In genomic region chr13:98556968-98557591, GRCh38 we compare ENCODE assay signal across 1 cellular context.
TF ChIP-seq lines count a peak whose summit lies in the region.

No MANE protein-coding gene starts in this region.

TF ChIP-seq in GM23338, 12 proteins besides CTCF, POLR2A, EP300 and RAD21 (continued from another document):
- TF ChIP-seq ZNF462 (CRISPR knock-in tag; IDR thresholded peaks at IDR 0.05) = no peak
- TF ChIP-seq JUNB (IDR thresholded peaks at IDR 0.05; ENCODE audit: unreplicated experiment) = no peak
- TF ChIP-seq ZNF331 (CRISPR knock-in tag; IDR thresholded peaks at IDR 0.05; ENCODE audit: low read depth) = no peak
- no peak for TF ChIP-seq ZNF114 (CRISPR knock-in tag; IDR thresholded peaks at IDR 0.05)
- TF ChIP-seq NANOG (IDR thresholded peaks at IDR 0.05; ENCODE audit: borderline replicate concordance) = no peak
- no peak for TF ChIP-seq EZH2phosphoT487 (IDR thresholded peaks at IDR 0.05; ENCODE audit: unreplicated experiment)
- TF ChIP-seq CREB1 (CRISPR knock-in tag; IDR thresholded peaks at IDR 0.05; ENCODE audit: low read depth) = no peak
- TF ChIP-seq REST (IDR thresholded peaks at IDR 0.05; ENCODE audit: unreplicated experiment) = no peak
- TF ChIP-seq STAT1 (IDR thresholded peaks at IDR 0.05; ENCODE audit: unreplicated experiment) = no peak
- no peak for TF ChIP-seq ETS1 (IDR thresholded peaks at IDR 0.05)
